23 cellular contexts compared by ENCODE assay signal in the genomic region with DNA sequence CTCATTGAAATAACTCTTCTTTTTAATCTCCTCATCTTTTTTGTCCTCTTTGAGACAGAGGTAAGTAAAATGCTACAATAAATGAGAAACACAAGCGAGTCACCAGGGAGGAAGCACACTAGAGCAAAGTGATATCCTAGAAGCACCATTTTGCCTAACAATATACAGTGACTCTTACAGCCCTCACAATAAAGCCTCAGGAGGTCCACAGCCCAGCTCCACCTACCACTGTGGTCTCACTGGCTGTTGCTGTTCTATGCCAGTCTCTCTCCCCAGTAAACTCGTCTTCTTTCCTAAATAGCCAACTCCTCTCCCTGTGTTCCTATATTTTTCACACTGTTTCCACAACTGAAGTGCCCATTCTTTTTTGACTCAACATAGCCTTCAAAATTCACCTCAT. TPM values are rescaled to one million over a fixed set of nuclear protein-coding genes. Genes with fewer than 3 reads are reported as not detected.
DNase-seq lines count a peak whose midpoint lies in the region; TF ChIP-seq lines count a peak whose summit lies in the region.
"Had no signal": no experiment of that assay in that cellular context is flagged by ENCODE, and none has a peak within 500 bp of the region (broad histone marks: within the 10 kb centered on the region; RNA-seq: fewer than 3 reads in every experiment).

No MANE protein-coding gene starts in this region.

- H3K27ac Mint-ChIP-seq in mesothelial cell of epicardium (no peak overlapping the region), endodermal cell (no peak overlapping the region)
- H3K27ac Mint-ChIP-seq: CD14-positive monocyte; CD4-positive, alpha-beta T cell; CD8-positive, alpha-beta memory T cell had no signal

- 83 to 85% methylated on average over 2 of the region's 2 CpGs for WGBS in endodermal cell (ENCODE audit: insufficient coverage in 1 of 2, insufficient read length in 1 of 2), 2 experiments

- H3K36me3 Mint-ChIP-seq in mesothelial cell of epicardium (no peaks in the 10 kb centered on the region), endodermal cell (ENCODE audit: low read depth) (no peaks in the 10 kb centered on the region)
- H3K36me3 Mint-ChIP-seq: CD14-positive monocyte had no signal

- H3K4me1 ChIP-seq in NT2/D1 (ENCODE audit: insufficient read depth, insufficient read length) = no peaks in the 10 kb centered on the region
- H3K4me1 ChIP-seq in endodermal cell (ENCODE audit: control insufficient read depth, insufficient read depth, low read length) = no peaks in the 10 kb centered on the region
- H3K4me1 ChIP-seq: A549; BE2C; BLaER1 treated with 17β-estradiol and CSF1 and Interleukin-3, amounts not matched to agents 10 nM and 100 nM; HAP-1 had no signal

- no peak overlapping the region for H3K9ac ChIP-seq in NT2/D1 (ENCODE audit: insufficient read length, low read depth)
- no peak overlapping the region for H3K9ac ChIP-seq in endodermal cell (ENCODE audit: extremely low read depth, low read length, poor library complexity, severe bottlenecking)
- H3K9ac ChIP-seq: BLaER1 treated with 17β-estradiol and CSF1 and Interleukin-3, amounts not matched to agents 10 nM and 100 nM; GM23248 had no signal

- H3K4me3 Mint-ChIP-seq in mesothelial cell of epicardium (no peak overlapping the region), endodermal cell (no peak overlapping the region)
- H3K4me3 Mint-ChIP-seq: CD14-positive monocyte; CD4-positive, alpha-beta T cell; CD8-positive, alpha-beta memory T cell had no signal

- H3K27me3 ChIP-seq in H7 (ENCODE audit: control insufficient read depth, insufficient read depth, low read length) (no peaks in the 10 kb centered on the region; the same call in 1 of the 2 replicates), NT2/D1 (ENCODE audit: insufficient read depth, insufficient read length) (peaks cover 12% of the 10 kb centered on the region), endodermal cell (ENCODE audit: control insufficient read depth, insufficient read depth, low read length, poor library complexity, severe bottlenecking) (peaks cover 26% of the 10 kb centered on the region)
- H3K27me3 ChIP-seq: BE2C; BLaER1 treated with 17β-estradiol and CSF1 and Interleukin-3, amounts not matched to agents 10 nM and 100 nM had no signal

- peaks cover 17% of the 10 kb centered on the region for H3K4me1 Mint-ChIP-seq in mesothelial cell of epicardium
- no peaks in the 10 kb centered on the region for H3K4me1 Mint-ChIP-seq in endodermal cell
- H3K4me1 Mint-ChIP-seq: CD14-positive monocyte had no signal

- no peaks in the 10 kb centered on the region for H3K36me3 ChIP-seq in H7 (replicated peaks; ENCODE audit: control insufficient read depth, insufficient read depth, low read length)
- H3K36me3 ChIP-seq in NT2/D1 (ENCODE audit: insufficient read depth, insufficient read length, low read length) = no peaks in the 10 kb centered on the region
- H3K36me3 ChIP-seq in endodermal cell (ENCODE audit: control insufficient read depth, insufficient read depth, low read length) = no peaks in the 10 kb centered on the region
- H3K36me3 ChIP-seq: BE2C; BLaER1 treated with 17β-estradiol and CSF1 and Interleukin-3, amounts not matched to agents 10 nM and 100 nM; HAP-1 had no signal

- H3K27me3 Mint-ChIP-seq in mesothelial cell of epicardium (ENCODE audit: low read depth) (peaks cover 6% of the 10 kb centered on the region), endodermal cell (ENCODE audit: insufficient read depth) (peaks cover 31% of the 10 kb centered on the region)
- H3K27me3 Mint-ChIP-seq: CD4-positive, alpha-beta T cell had no signal

- no peak for TF ChIP-seq CTCF in mesothelial cell of epicardium (IDR thresholded peaks at IDR 0.05; ENCODE audit: unreplicated experiment)
- TF ChIP-seq CTCF in endodermal cell (conservative IDR thresholded peaks at IDR 0.05) = no peak

- H3K4me3 ChIP-seq in H7 (ENCODE audit: insufficient read depth, low read depth, low read length) (no peak overlapping the region), NT2/D1 (ENCODE audit: insufficient read length, low read depth) (no peak overlapping the region), endodermal cell (ENCODE audit: low read length) (no peak overlapping the region)
- H3K4me3 ChIP-seq: A549; BLaER1 treated with 17β-estradiol and CSF1 and Interleukin-3, amounts not matched to agents 10 nM and 100 nM; GM23248; HAP-1 had no signal

- H3K9me3 Mint-ChIP-seq in mesothelial cell of epicardium (peaks cover 4% of the 10 kb centered on the region), endodermal cell (no peaks in the 10 kb centered on the region)

- H3K27ac ChIP-seq in endodermal cell (ENCODE audit: low read depth, low read length) = no peak overlapping the region
- H3K27ac ChIP-seq: A549; BLaER1 treated with 17β-estradiol and CSF1 and Interleukin-3, amounts not matched to agents 10 nM and 100 nM; GM23248 had no signal

- H3K9me3 ChIP-seq in NT2/D1 (ENCODE audit: insufficient read depth, low read length) (peaks cover 16% of the 10 kb centered on the region; the same call in 1 of the 2 replicates), endodermal cell (ENCODE audit: control insufficient read depth, low read length) (no peaks in the 10 kb centered on the region)
- H3K9me3 ChIP-seq: A549; BE2C; BLaER1 treated with 17β-estradiol and CSF1 and Interleukin-3, amounts not matched to agents 10 nM and 100 nM; HAP-1 had no signal

- DNase-seq in ELF-1 (ENCODE audit: low read depth, low spot score) = peak; percentile 6
- DNase-seq in H7 = peak; percentile 43
- DNase-seq in NT2/D1 (ENCODE audit: low read depth, low spot score) = peak; percentile 15
- DNase-seq in iPS-NIHi7 (ENCODE audit: extremely low spot score) = peak; percentile 30
- DNase-seq in mesothelial cell of epicardium (ENCODE audit: low spot score in 2 of 2, unreplicated experiment in 2 of 2) = no peak
- DNase-seq in endodermal cell = no peak
- no peak for DNase-seq in NCI-H510A treated with DMSO at 0.1 percent for 48 hours (lab: John Stamatoyannopoulos, UW)
- DNase-seq: 8988T; ACHN; AML-193; BE2C; CD4-positive, alpha-beta T cell; CD8-positive, alpha-beta memory T cell; DMS 273 treated with DMSO at 0.1 percent for 48 hours; DMS79; EL; GF-D8; GM23248 had no signal

RNA-seq across cellular contexts. Expression of a gene that starts 44.3 kb away (rescaled TPM):
- total RNA-seq in H7 (2014; rRNA removed; shearing (Covaris generic)) = not detected in 2 replicates
- total RNA-seq in mesothelial cell of epicardium = 11.7 to 12.2 TPM (median 12.2 TPM) in 3 replicates
- total RNA-seq in endodermal cell = not detected
- 0.11 TPM for polyA plus RNA-seq in endodermal cell (2013, experiment 1 of 2)
- 0.12 TPM for polyA plus RNA-seq in endodermal cell (2013, experiment 2 of 2)
- total RNA-seq: CD4-positive, alpha-beta T cell; G401 had no signal
- polyA plus RNA-seq: CD8-positive, alpha-beta memory T cell; GM23248 had no signal

Comparison
In these comparisons a context has a peak if more than half of its experiments do, and no peak if none do; other contexts are left out.
1. DNase-seq: peak in ELF-1 (single experiment), H7 (single experiment), NT2/D1 (single experiment) and iPS-NIHi7 (single experiment); none in mesothelial cell of epicardium (0 of 2), endodermal cell (single experiment) and NCI-H510A treated with DMSO at 0.1 percent for 48 hours (single experiment).
2. RNA of a gene that starts 44.3 kb away (total RNA-seq): 11.7 to 12.2 TPM in mesothelial cell of epicardium; not detected in endodermal cell and not detected in H7; every median in the first group is over 10 times any median in the second.